Comparison of ENCODE assay signal across 22 cellular contexts in genomic region chr2:181172676-181173075, GRCh38.
A peak's percentile ranks its signal among the peaks of the same experiment; 100 is the strongest.
DNase-seq lines count a peak whose midpoint lies in the region; ATAC-seq and TF ChIP-seq lines count a peak whose summit lies in the region.
"Had no signal": no experiment of that assay in that cellular context is flagged by ENCODE, and none has a peak within 500 bp of the region (broad histone marks: within the 10 kb centered on the region; RNA-seq: fewer than 3 reads in every experiment).

No MANE protein-coding gene starts in this region.

- H3K4me1 Mint-ChIP-seq in CD8-positive, alpha-beta memory T cell = peaks cover 72 to 91% (median 81%) of the 10 kb centered on the region in 3 donors
- H3K4me1 Mint-ChIP-seq in T-cell (peaks cover 44 to 61% (median 54%) of the 10 kb centered on the region in 3 donors), nephron (peaks cover 58% of the 10 kb centered on the region)

- POLR2A ChIA-PET in CD8-positive, alpha-beta memory T cell (lab: Charles Lee) = interaction anchor here (0.5 kb wide), 1 partner anchor 175 kb away, joined by 5 read pairs; no protein-coding TSS in a partner anchor
- POLR2A ChIA-PET in T-cell (lab: Charles Lee) = interaction anchor here in 1 of 2 donors (0.6 kb wide), 1 partner anchor 47 kb away, joined by 3 read pairs; no protein-coding TSS in a partner anchor

- DNase-seq in CD8-positive, alpha-beta memory T cell = no peak
- DNase-seq in T-cell (no peak), A172 (ENCODE audit: low spot score) (no peak)
- no peak for DNase-seq in stimulated activated CD8-positive, alpha-beta memory T cell treated with anti-CD3 and anti-CD28 coated beads, Interleukin-4, amount 100 ng/mL, for 48 hours
- DNase-seq: CD4-positive, CD25-positive, alpha-beta regulatory T cell; GOT3; IMR-90; NCI-H1048; NCI-H1436; NCI-H187 treated with DMSO at 0.1 percent for 48 hours; NCI-H2107; NCI-H226; NCI-H510A treated with DMSO at 0.1 percent for 48 hours; NCI-H748 treated with DMSO at 0.1 percent for 48 hours; SIG-M5 had no signal

- TF ChIP-seq CTCF in nephron (IDR thresholded peaks at IDR 0.05; ENCODE audit: unreplicated experiment in 3 of 3) = no peak

- no peak overlapping the region for H3K4me3 ChIP-seq in CD8-positive, alpha-beta memory T cell (ENCODE audit: low read length)

- CTCF ChIA-PET in CD8-positive, alpha-beta memory T cell (lab: Charles Lee) = interaction anchor here (1.3 to 2.4 kb wide), 4 partner anchors 26 to 294 kb away, joined by 3 to 6 read pairs (median 4); partner anchors contain the start of gene ITGA4
- CTCF ChIA-PET in T-cell (lab: Charles Lee) = no interaction called here

- ATAC-seq in T-cell (replicated peaks in 1 of 4) (no peak), GM21737 (IDR thresholded peaks at IDR 0.05; ENCODE audit: unreplicated experiment) (no peak)
- ATAC-seq: HCT116, Panc1, SK-N-SH treated with all-trans-retinoic acid at 6 μM for 48 hours had no signal

- H3K36me3 Mint-ChIP-seq in CD8-positive, alpha-beta memory T cell = peaks cover 4 to 35% (median 23%) of the 10 kb centered on the region in 3 donors
- H3K36me3 Mint-ChIP-seq in T-cell (peaks cover 14% of the 10 kb centered on the region), nephron (ENCODE audit: low read depth) (peaks cover 1% of the 10 kb centered on the region)
- H3K36me3 Mint-ChIP-seq: CD4-positive, CD25-positive, alpha-beta regulatory T cell had no signal

- peaks cover 5% of the 10 kb centered on the region for H3K9me3 ChIP-seq in CD8-positive, alpha-beta memory T cell (ENCODE audit: low read length)
- H3K9me3 ChIP-seq in KOPT-K1 (ENCODE audit: insufficient read depth, low read length, poor library complexity, severe bottlenecking) = peaks cover 7% of the 10 kb centered on the region

- H3K27me3 Mint-ChIP-seq in CD8-positive, alpha-beta memory T cell = no peaks in the 10 kb centered on the region
- no peaks in the 10 kb centered on the region for H3K27me3 Mint-ChIP-seq in T-cell
- no peaks in the 10 kb centered on the region for H3K27me3 Mint-ChIP-seq in nephron (ENCODE audit: low read depth)
- H3K27me3 Mint-ChIP-seq: CD4-positive, CD25-positive, alpha-beta regulatory T cell had no signal

- H3K4me3 Mint-ChIP-seq in CD8-positive, alpha-beta memory T cell = peak overlapping the region in 3 of 7 donors; percentile 18 to 75 (median 35)
- H3K4me3 Mint-ChIP-seq in T-cell (no peak overlapping the region), nephron (peak overlapping the region in 1 of 3 experiments; percentile 41)

- no peaks in the 10 kb centered on the region for H3K27me3 ChIP-seq in CD8-positive, alpha-beta memory T cell (ENCODE audit: insufficient read depth, low read length, poor library complexity, severe bottlenecking)

- H3K36me3 ChIP-seq in CD8-positive, alpha-beta memory T cell (ENCODE audit: insufficient read depth, low read length) = no peaks in the 10 kb centered on the region
- H3K36me3 ChIP-seq in KOPT-K1 (ENCODE audit: insufficient read depth, low read length) = peaks cover 10% of the 10 kb centered on the region; the same call in 1 of the 2 replicates

- no peak overlapping the region for H3K27ac ChIP-seq in CD8-positive, alpha-beta memory T cell (ENCODE audit: low read depth, low read length)
- peak overlapping the region; percentile 0 for H3K27ac ChIP-seq in KOPT-K1 (ENCODE audit: low read depth, low read length, poor library complexity, severe bottlenecking)
- H3K27ac ChIP-seq: KMS-11 had no signal

- peaks cover 6 to 9% (median 7%) of the 10 kb centered on the region in 5 donors for H3K9me3 Mint-ChIP-seq in CD8-positive, alpha-beta memory T cell
- peaks cover 1 to 13% (median 5%) of the 10 kb centered on the region in 3 donors for H3K9me3 Mint-ChIP-seq in T-cell
- peaks cover 5% of the 10 kb centered on the region for H3K9me3 Mint-ChIP-seq in nephron

- H3K4me1 ChIP-seq in CD8-positive, alpha-beta memory T cell (ENCODE audit: insufficient read depth, low read length) = peaks cover 33% of the 10 kb centered on the region

- H3K27ac Mint-ChIP-seq in CD8-positive, alpha-beta memory T cell = peak overlapping the region in 6 of 8 donors; percentile 31 to 73 (median 62)
- H3K27ac Mint-ChIP-seq in T-cell (peak overlapping the region; percentile 16 to 66), nephron (peak overlapping the region in 2 of 3 experiments; percentile 25 to 66)
